In the genomic region with DNA sequence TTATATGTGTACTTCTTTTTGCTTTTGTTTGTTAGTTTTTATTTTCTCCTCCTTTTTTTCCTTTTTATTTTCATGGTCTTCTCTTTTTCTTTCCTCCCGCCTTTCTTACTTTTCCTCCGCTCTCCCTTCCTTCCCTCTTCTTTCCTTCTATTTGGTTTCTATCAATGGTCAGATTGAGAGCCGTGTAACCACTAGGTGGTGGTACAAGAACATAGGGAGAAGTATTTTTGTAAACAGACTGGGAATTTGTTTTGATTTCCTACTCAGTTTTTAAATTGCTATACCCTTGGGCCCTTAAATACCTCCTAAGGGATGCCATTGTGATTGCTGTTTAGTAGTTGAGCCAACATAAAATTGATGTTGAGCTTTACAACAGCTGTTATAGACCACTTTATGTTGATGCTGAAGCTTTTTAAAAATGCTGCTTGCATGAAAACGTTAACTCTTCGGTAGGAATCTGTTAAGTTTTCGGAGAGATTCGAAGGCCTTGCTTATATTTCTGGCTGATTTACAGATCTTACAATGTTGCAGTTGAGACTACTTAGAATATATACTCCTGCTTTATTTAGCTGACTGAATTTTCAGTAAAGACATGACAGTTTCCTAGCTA, we compare ENCODE assay signal across 8 cellular contexts.
DNase-seq lines count a peak whose midpoint lies in the region; ATAC-seq and TF ChIP-seq lines count a peak whose summit lies in the region.

No MANE protein-coding gene starts in this region.

- no peaks in the 10 kb centered on the region for H4K20me1 ChIP-seq in hepatocyte (ENCODE audit: insufficient read depth, poor library complexity, severe bottlenecking)

- no peaks in the 10 kb centered on the region for H3K9me2 ChIP-seq in hepatocyte (replicated peaks; ENCODE audit: insufficient read depth)

- TF ChIP-seq CTCF in C4-2B (conservative IDR thresholded peaks at IDR 0.05) (peak; percentile 82), GM13976 (IDR thresholded peaks at IDR 0.05; ENCODE audit: borderline replicate concordance, control extremely low read depth, extremely low read depth, insufficient read depth, missing control alignments) (peak; percentile 61), hepatocyte (IDR thresholded peaks at IDR 0.05; ENCODE audit: poor library complexity) (peak; percentile 91)

- H3K4me3 ChIP-seq in hepatocyte: no peak overlapping the region

- H3K27me3 Mint-ChIP-seq in activated T-helper 2 cell treated with anti-CD3 and anti-CD28 coated beads, Interferon-gamma antibody, Interleukin-2, Interleukin-4, amounts not matched to agents 10 μg/mL and 5 μg/mL and 100 μg/mL, durations not matched to agents 14 hours and 24 hours and 36 hours (ENCODE audit: low read depth): no peaks in the 10 kb centered on the region
- H3K27me3 Mint-ChIP-seq in stimulated activated memory B cell treated with anti-CD40 and anti-IgM and Interleukin-4, amounts not matched to agents 10 μg/mL and 1 μg/mL and 100 μg/mL, for 72 hours: no peaks in the 10 kb centered on the region

- H3K4me1 ChIP-seq in hepatocyte (ENCODE audit: insufficient read depth): no peaks in the 10 kb centered on the region

- no peaks in the 10 kb centered on the region for H3K36me3 ChIP-seq in hepatocyte (replicated peaks; ENCODE audit: insufficient read depth, low read depth)

- WGBS in hepatocyte (ENCODE audit: low lambda C conversion rate, missing lambda C conversion rate): 33% methylated on average over 7 of the region's 7 CpGs

- in situ Hi-C loops in GM13976 (cut with MboI; ENCODE audit: low sequenced_read_pairs, unreplicated experiment): loop anchor here (5.0 to 10.0 kb wide), 3 partner anchors 130 to 353 kb away; partner anchors contain the start of gene ITGA4

- H3K27ac ChIP-seq in C4-2B (no peak overlapping the region), hepatocyte (no peak overlapping the region)

- H3K27me3 ChIP-seq in hepatocyte: no peaks in the 10 kb centered on the region

- no peak overlapping the region for H3K4me3 Mint-ChIP-seq in activated T-helper 2 cell treated with anti-CD3 and anti-CD28 coated beads, Interferon-gamma antibody, Interleukin-2, Interleukin-4, amounts not matched to agents 10 μg/mL and 5 μg/mL and 100 μg/mL, durations not matched to agents 14 hours and 24 hours and 36 hours (ENCODE audit: low read depth)
- H3K4me3 Mint-ChIP-seq in stimulated activated memory B cell treated with anti-CD40 and anti-IgM and Interleukin-4, amounts not matched to agents 10 μg/mL and 1 μg/mL and 100 μg/mL, for 72 hours: peak overlapping the region; percentile 4

- peak overlapping the region; percentile 34 for H3K27ac Mint-ChIP-seq in activated T-helper 2 cell treated with anti-CD3 and anti-CD28 coated beads, Interferon-gamma antibody, Interleukin-2, Interleukin-4, amounts not matched to agents 10 μg/mL and 5 μg/mL and 100 μg/mL, durations not matched to agents 14 hours and 24 hours and 36 hours
- H3K27ac Mint-ChIP-seq in stimulated activated memory B cell treated with anti-CD40 and anti-IgM and Interleukin-4, amounts not matched to agents 10 μg/mL and 1 μg/mL and 100 μg/mL, for 72 hours: peak overlapping the region; percentile 11

- peaks cover 1% of the 10 kb centered on the region for H3K9me3 Mint-ChIP-seq in activated T-helper 2 cell treated with anti-CD3 and anti-CD28 coated beads, Interferon-gamma antibody, Interleukin-2, Interleukin-4, amounts not matched to agents 10 μg/mL and 5 μg/mL and 100 μg/mL, durations not matched to agents 14 hours and 24 hours and 36 hours
- no peaks in the 10 kb centered on the region for H3K9me3 Mint-ChIP-seq in stimulated activated memory B cell treated with anti-CD40 and anti-IgM and Interleukin-4, amounts not matched to agents 10 μg/mL and 1 μg/mL and 100 μg/mL, for 72 hours

- intact Hi-C loops in activated T-helper 2 cell treated with anti-CD3 and anti-CD28 coated beads, Interferon-gamma antibody, Interleukin-2, Interleukin-4, amounts not matched to agents 10 μg/mL and 5 μg/mL and 100 μg/mL, durations not matched to agents 14 hours and 24 hours and 36 hours (cut with micrococcal nuclease): loop anchor here (2.0 to 5.0 kb wide), 4 partner anchors 93 to 688 kb away; no protein-coding TSS in a partner anchor

- DNase-seq in GM13976 (ENCODE audit: low spot score) (no peak), NCI-H2227 treated with DMSO at 0.1 percent for 48 hours (lab: John Stamatoyannopoulos, UW) (peak; percentile 97), hepatocyte (ENCODE audit: low spot score) (peak; percentile 65)
- DNase-seq in activated T-helper 2 cell treated with anti-CD3 and anti-CD28 coated beads, Interferon-gamma antibody, Interleukin-2, Interleukin-4, amounts not matched to agents 10 μg/mL and 5 μg/mL and 100 μg/mL, durations not matched to agents 14 hours and 24 hours and 36 hours (ENCODE audit: low spot score): no peak

- no peaks in the 10 kb centered on the region for H3K79me2 ChIP-seq in hepatocyte

- peaks cover 7% of the 10 kb centered on the region for H3K36me3 Mint-ChIP-seq in activated T-helper 2 cell treated with anti-CD3 and anti-CD28 coated beads, Interferon-gamma antibody, Interleukin-2, Interleukin-4, amounts not matched to agents 10 μg/mL and 5 μg/mL and 100 μg/mL, durations not matched to agents 14 hours and 24 hours and 36 hours (ENCODE audit: low read depth)
- H3K36me3 Mint-ChIP-seq in stimulated activated memory B cell treated with anti-CD40 and anti-IgM and Interleukin-4, amounts not matched to agents 10 μg/mL and 1 μg/mL and 100 μg/mL, for 72 hours: no peaks in the 10 kb centered on the region

- no peak for ATAC-seq in stimulated activated memory B cell treated with anti-CD40 and anti-IgM and Interleukin-4, amounts not matched to agents 10 μg/mL and 1 μg/mL and 100 μg/mL, for 72 hours
- no peak for ATAC-seq in HG02642 (IDR thresholded peaks at IDR 0.05; ENCODE audit: poor library complexity, unreplicated experiment)
- ATAC-seq in GM21723 (IDR thresholded peaks at IDR 0.05; ENCODE audit: unreplicated experiment): no peak

- no peaks in the 10 kb centered on the region for H3K9me3 ChIP-seq in hepatocyte (ENCODE audit: low read depth)

- H2AFZ ChIP-seq in hepatocyte: no peak overlapping the region

- no peak overlapping the region for H3K4me2 ChIP-seq in hepatocyte

- H3K4me1 Mint-ChIP-seq in activated T-helper 2 cell treated with anti-CD3 and anti-CD28 coated beads, Interferon-gamma antibody, Interleukin-2, Interleukin-4, amounts not matched to agents 10 μg/mL and 5 μg/mL and 100 μg/mL, durations not matched to agents 14 hours and 24 hours and 36 hours (ENCODE audit: low read depth): peaks cover 51% of the 10 kb centered on the region
- peaks cover 15% of the 10 kb centered on the region for H3K4me1 Mint-ChIP-seq in stimulated activated memory B cell treated with anti-CD40 and anti-IgM and Interleukin-4, amounts not matched to agents 10 μg/mL and 1 μg/mL and 100 μg/mL, for 72 hours

Comparison
In these comparisons a context has a peak if more than half of its experiments do, and no peak if none do; other contexts are left out.
1. DNase-seq: peak in NCI-H2227 treated with DMSO at 0.1 percent for 48 hours (single experiment) and hepatocyte (single experiment); none in GM13976 (single experiment) and activated T-helper 2 cell treated with anti-CD3 and anti-CD28 coated beads, Interferon-gamma antibody, Interleukin-2, Interleukin-4, amounts not matched to agents 10 μg/mL and 5 μg/mL and 100 μg/mL, durations not matched to agents 14 hours and 24 hours and 36 hours (single experiment).
2. Peak in every context shown above with its lines, with median percentiles within 50 percentile points of each other: CTCF ChIP-seq.